In the genomic region with DNA sequence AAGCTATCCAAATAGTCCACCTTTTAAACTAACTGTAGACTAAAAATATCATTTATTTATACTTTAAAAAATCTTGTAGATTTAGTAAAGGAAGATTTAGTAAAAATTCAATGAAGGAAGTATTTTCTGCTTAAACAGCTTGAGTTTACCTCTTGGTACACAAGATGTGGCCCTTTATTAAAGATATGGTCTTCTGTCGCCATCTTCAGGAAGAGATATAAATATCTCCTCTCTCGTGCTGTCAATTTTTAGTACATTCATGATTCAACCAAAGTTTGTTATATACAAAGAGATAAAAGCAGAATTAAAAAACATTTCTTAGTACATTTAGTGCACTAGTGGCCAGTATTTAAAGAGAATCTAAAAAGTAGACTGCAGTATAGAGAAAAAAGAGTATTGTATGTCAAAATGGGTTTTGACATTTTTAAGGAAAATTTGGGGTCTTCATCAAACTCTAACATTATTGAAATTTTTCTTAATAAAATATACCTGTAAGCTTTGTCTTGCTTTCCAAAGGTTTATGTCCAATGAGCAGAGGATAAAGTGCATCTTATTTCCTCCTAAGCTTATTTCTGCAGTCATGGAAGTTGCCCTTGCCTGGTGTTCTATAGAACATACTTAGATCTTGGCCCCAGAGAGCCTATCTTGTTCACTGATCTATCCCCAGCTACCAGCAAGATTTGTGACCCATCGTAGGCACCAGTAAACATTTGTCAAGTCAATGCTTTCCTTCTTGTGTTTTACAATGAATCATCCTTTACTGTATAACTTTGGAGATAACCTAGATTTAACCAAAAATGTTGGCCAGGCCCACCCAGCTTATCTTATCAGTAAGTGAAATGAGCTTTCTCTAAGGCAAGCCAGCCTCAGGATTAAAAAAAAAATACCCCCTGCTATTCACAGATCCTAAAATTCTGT, we compare ENCODE assay signal across 9 cellular contexts. TPM values are rescaled to one million over a fixed set of nuclear protein-coding genes. Genes with fewer than 3 reads are reported as not detected.
DNase-seq lines count a peak whose midpoint lies in the region; ATAC-seq, FAIRE-seq and TF ChIP-seq lines count a peak whose summit lies in the region.
"Had no signal": no experiment of that assay in that cellular context is flagged by ENCODE, and none has a peak within 500 bp of the region (broad histone marks: within the 10 kb centered on the region; RNA-seq: fewer than 3 reads in every experiment).

No MANE protein-coding gene starts in this region.

- 0% methylated on average over 3 of the region's 3 CpGs for WGBS in SK-N-SH (ENCODE audit: low lambda C conversion rate)
- 2 to 4% methylated on average over 3 of the region's 3 CpGs for WGBS in pancreas, 2 donors

- no peaks in the 10 kb centered on the region for H3K36me3 ChIP-seq in MM.1S (replicated peaks; ENCODE audit: insufficient read depth, low read length)
- no peaks in the 10 kb centered on the region for H3K36me3 ChIP-seq in SK-N-SH (replicated peaks in 1 of 2; ENCODE audit: control insufficient read depth in 1 of 2, insufficient read depth in 2 of 2, low read length in 1 of 2)
- H3K36me3 ChIP-seq in pancreas, result no peaks in the 10 kb centered on the region
- H3K36me3 ChIP-seq: HAP-1 had no signal

- H3K79me2 ChIP-seq in MM.1S (ENCODE audit: low read length) (no peaks in the 10 kb centered on the region), SK-N-SH (ENCODE audit: insufficient read depth) (no peaks in the 10 kb centered on the region)

- CTCF ChIA-PET in SK-N-SH (lab: Yijun Ruan, JAX), result interaction anchor here (0.6 to 5.0 kb wide), 81 partner anchors 10 to 1300 kb away, joined by 3 to 93 read pairs (median 4); a partner anchor contains a TSS

- H3K9ac ChIP-seq in MM.1S (ENCODE audit: low read length) (no peak overlapping the region), SK-N-SH (no peak overlapping the region)

- peak; percentile 64 for ATAC-seq in GM18511 (IDR thresholded peaks at IDR 0.05; ENCODE audit: unreplicated experiment)
- peak in 2 of 4 donors; percentile 41 to 42 for ATAC-seq in pancreas

- no peak overlapping the region for H2AFZ ChIP-seq in MM.1S (ENCODE audit: low read length)
- H2AFZ ChIP-seq in SK-N-SH (ENCODE audit: low read depth), result no peak overlapping the region

- no peaks in the 10 kb centered on the region for H4K20me1 ChIP-seq in MM.1S (ENCODE audit: insufficient read depth, low read length)
- no peaks in the 10 kb centered on the region for H4K20me1 ChIP-seq in SK-N-SH (ENCODE audit: insufficient read depth)

- H3K4me2 ChIP-seq in MM.1S (ENCODE audit: low read depth, low read length) (no peak overlapping the region), SK-N-SH (no peak overlapping the region)

- H3F3A ChIP-seq in MM.1S (ENCODE audit: insufficient read depth, low read length) (no peaks in the 10 kb centered on the region), SK-N-SH (replicated peaks; ENCODE audit: insufficient read depth) (no peaks in the 10 kb centered on the region)

- intact Hi-C loops in pancreas (cut with DNase I), result loop anchor here in 1 of 3 donors (10.0 kb wide), 1 partner anchor 50 kb away; no protein-coding TSS in a partner anchor

- H3K9me2 ChIP-seq in MM.1S (replicated peaks; ENCODE audit: insufficient read depth, low read length) (no peaks in the 10 kb centered on the region), SK-N-SH (no peaks in the 10 kb centered on the region)

- TF ChIP-seq EP300 in SK-N-SH (IDR thresholded peaks at IDR 0.05; ENCODE audit: borderline replicate concordance in 1 of 2, low read depth in 1 of 2, low read length in 1 of 2), result no peak

- no peak overlapping the region for H3K27ac ChIP-seq in MM.1S (ENCODE audit: low read length)
- H3K27ac ChIP-seq in SK-N-SH (ENCODE audit: low read depth in 2 of 2, low read length in 1 of 2), result no peak overlapping the region; a peak in 1 of 4 replicates
- H3K27ac ChIP-seq in pancreas, result no peak overlapping the region

- no peaks in the 10 kb centered on the region for H3K4me1 ChIP-seq in MM.1S (ENCODE audit: low read length)
- no peaks in the 10 kb centered on the region; a peak in 1 of 4 replicates for H3K4me1 ChIP-seq in SK-N-SH (ENCODE audit: control insufficient read depth in 1 of 2, insufficient read depth in 2 of 2, low read depth in 1 of 2, low read length in 1 of 2)
- H3K4me1 ChIP-seq in pancreas, result no peaks in the 10 kb centered on the region
- H3K4me1 ChIP-seq: HAP-1 had no signal

- TF ChIP-seq RAD21 in SK-N-SH (IDR thresholded peaks at IDR 0.05; ENCODE audit: low read length), result peak; percentile 89

- peak; percentile 46 for TF ChIP-seq CTCF in AG09319 (IDR thresholded peaks at IDR 0.05; ENCODE audit: low read depth, low read length)
- peak; percentile 57 for TF ChIP-seq CTCF in MM.1S (IDR thresholded peaks at IDR 0.05; ENCODE audit: low read length)
- peak; percentile 79 for TF ChIP-seq CTCF in SK-N-SH (IDR thresholded peaks at IDR 0.05)
- peak; percentile 62 for TF ChIP-seq CTCF in fibroblast of mammary gland (conservative IDR thresholded peaks at IDR 0.05; ENCODE audit: control insufficient read depth, insufficient read depth, low read depth, low read length)
- TF ChIP-seq CTCF in pancreas (IDR thresholded peaks at IDR 0.05), result peak in 2 of 4 donors; percentile 29 to 30

- no peak overlapping the region for H3K4me3 ChIP-seq in MM.1S (ENCODE audit: low read length)
- no peak overlapping the region; a peak in 1 of 4 replicates for H3K4me3 ChIP-seq in SK-N-SH (ENCODE audit: low read depth in 2 of 2, low read length in 1 of 2)
- no peak overlapping the region for H3K4me3 ChIP-seq in fibroblast of mammary gland (ENCODE audit: control insufficient read depth, low read depth, low read length)
- no peak overlapping the region for H3K4me3 ChIP-seq in pancreas
- H3K4me3 ChIP-seq: HAP-1 had no signal

- POLR2A ChIA-PET in SK-N-SH (lab: Yijun Ruan, JAX), result interaction anchor here (0.6 to 1.3 kb wide), 3 partner anchors 248 to 886 kb away, joined by 3 read pairs; no protein-coding TSS in a partner anchor

- H3K9me3 ChIP-seq in MM.1S (replicated peaks; ENCODE audit: insufficient read depth, low read length) (no peaks in the 10 kb centered on the region), SK-N-SH (no peaks in the 10 kb centered on the region), pancreas (no peaks in the 10 kb centered on the region)
- H3K9me3 ChIP-seq: HAP-1 had no signal

- DNase-seq in AG09319 (ENCODE audit: extremely low read depth, low read depth) (no peak), MM.1S (peak; percentile 64), SK-N-SH (peak; percentile 61), fibroblast of mammary gland (ENCODE audit: low read depth) (peak; percentile 76), pancreas (no peak), HPDE6-E6E7 (ENCODE audit: extremely low spot score) (no peak)
- DNase-seq in stimulated activated CD4-positive, alpha-beta T cell treated with anti-CD3 and anti-CD28 coated beads, Interleukin-4, amount 100 ng/mL, for 4 hours, result no peak

- FAIRE-seq in pancreas (lab: Jason Lieb, UNC), result peak; percentile 98

- H3K27me3 ChIP-seq in MM.1S (replicated peaks; ENCODE audit: insufficient read depth, low read length) (no peaks in the 10 kb centered on the region), SK-N-SH (ENCODE audit: insufficient read depth) (no peaks in the 10 kb centered on the region), pancreas (no peaks in the 10 kb centered on the region)

TF ChIP-seq in SK-N-SH, 30 proteins besides CTCF, POLR2A, EP300 and RAD21:
- TF ChIP-seq SMC3 (IDR thresholded peaks at IDR 0.05; ENCODE audit: low read depth, low read length) (peak; percentile 77), RCOR1 (IDR thresholded peaks at IDR 0.05; ENCODE audit: low read length) (no peak)

RNA-seq across cellular contexts. Expression of a gene that starts 18.5 kb away (rescaled TPM):
- 1.1 and 1.6 TPM in 2 replicates for polyA plus RNA-seq in SK-N-SH (2012; rRNA removed)
- polyA plus RNA-seq in SK-N-SH (2012; cell fraction: cytosol; rRNA removed), result 1.2 and 1.3 TPM in 2 replicates
- 4.7 and 5.3 TPM in 2 replicates for polyA plus RNA-seq in SK-N-SH (2012; cell fraction: nucleus; rRNA removed)
- 1 to 10 TPM; 1.2 to 2.9 (median 2.1) TPM for total RNA-seq in pancreas
- 1 to 10 TPM; 2.3 to 4.9 TPM for polyA plus RNA-seq in pancreas

Comparison
In these comparisons a context has a peak if more than half of its experiments do, and no peak if none do; other contexts are left out.
1. DNase-seq: peak in MM.1S (single experiment), SK-N-SH (single experiment) and fibroblast of mammary gland (single experiment); none in AG09319 (single experiment), pancreas (0 of 6), HPDE6-E6E7 (single experiment) and stimulated activated CD4-positive, alpha-beta T cell treated with anti-CD3 and anti-CD28 coated beads, Interleukin-4, amount 100 ng/mL, for 4 hours (0 of 2).